In genomic region chr15:40067921-40068624, GRCh38 we compare ENCODE assay signal across 1 cellular context.
TF ChIP-seq lines count a peak whose summit lies in the region.

No MANE protein-coding gene starts in this region.

TF ChIP-seq in endothelial cell of umbilical vein, 7 proteins besides CTCF, POLR2A, EP300 and RAD21:
- TF ChIP-seq JUN (IDR thresholded peaks at IDR 0.05; ENCODE audit: borderline replicate concordance, insufficient read depth, insufficient read length, low read depth) (no peak), MYC (IDR thresholded peaks at IDR 0.05; ENCODE audit: low read depth, low read length) (no peak), POLR2AphosphoS5 (IDR thresholded peaks at IDR 0.05; ENCODE audit: insufficient read depth, low read depth, low read length) (no peak), MAX (IDR thresholded peaks at IDR 0.05; ENCODE audit: insufficient read depth, insufficient read length) (no peak), EZH2 (IDR thresholded peaks at IDR 0.05; ENCODE audit: borderline replicate concordance, low read depth, low read length, severe bottlenecking) (no peak), GATA2 (IDR thresholded peaks at IDR 0.05; ENCODE audit: insufficient read depth, insufficient read length, low read depth, low read length) (no peak), FOS (IDR thresholded peaks at IDR 0.05; ENCODE audit: borderline replicate concordance, insufficient read depth, low read length) (no peak)
